ENCODE assay signal across 26 cellular contexts in the genomic region with DNA sequence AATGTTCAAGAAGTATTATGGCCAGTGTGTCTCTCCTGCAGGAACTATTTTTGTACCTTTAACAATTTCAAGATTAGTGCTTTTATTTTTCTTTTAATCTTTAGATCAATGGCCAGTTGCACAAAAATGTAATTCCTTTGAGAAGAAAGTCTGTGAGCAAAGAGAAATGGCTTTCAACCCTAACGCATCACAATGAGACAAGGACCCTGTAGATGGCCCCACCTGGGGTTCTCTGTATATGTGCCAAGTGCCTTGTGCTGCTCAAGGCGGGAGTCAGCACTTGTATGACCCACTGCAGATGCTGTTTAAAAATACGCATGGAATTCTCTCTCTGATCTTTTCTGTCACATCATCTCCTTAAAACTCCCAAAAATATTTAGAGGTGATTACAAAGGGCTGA.
"Had no signal": no experiment of that assay in that cellular context is flagged by ENCODE, and none has a peak within 500 bp of the region (broad histone marks: within the 10 kb centered on the region; RNA-seq: fewer than 3 reads in every experiment).

No MANE protein-coding gene starts in this region.

- DNase-seq: IMR-90, Karpas-422, KG1, MM.1S, MV-4-11, NCI-H1048, NCI-H1105, NCI-H1417, NCI-H1436 treated with DMSO at 0.1 percent for 48 hours, NCI-H1694, NCI-H187 treated with DMSO at 0.1 percent for 48 hours, NCI-H2029 treated with DMSO at 0.1 percent for 48 hours, NCI-H2107, NCI-H2171 treated with DMSO at 0.1 percent for 48 hours, NCI-H446, NCI-H510A, NCI-H524 treated with DMSO at 0.1 percent for 48 hours, NCI-H69, NCI-H774, PC-3, SHP77, SK-N-SH, SW 1271, T-cell had no signal

- H3K36me3 Mint-ChIP-seq: T-cell had no signal

- H3K4me3 Mint-ChIP-seq: T-cell had no signal

- H3K9me2 ChIP-seq: SK-N-SH had no signal

- H3K4me2 ChIP-seq: SK-N-SH had no signal

- ATAC-seq: Panc1, PC-3, T-cell had no signal

- H3K27me3 Mint-ChIP-seq: T-cell had no signal

- H3K27ac Mint-ChIP-seq: T-cell had no signal

- H3K9ac ChIP-seq: SK-N-SH had no signal

- H3K4me1 Mint-ChIP-seq: T-cell had no signal

- H3K9me3 ChIP-seq: SK-N-SH had no signal

- H3K27ac ChIP-seq: RWPE1 had no signal
